In the genomic region with DNA sequence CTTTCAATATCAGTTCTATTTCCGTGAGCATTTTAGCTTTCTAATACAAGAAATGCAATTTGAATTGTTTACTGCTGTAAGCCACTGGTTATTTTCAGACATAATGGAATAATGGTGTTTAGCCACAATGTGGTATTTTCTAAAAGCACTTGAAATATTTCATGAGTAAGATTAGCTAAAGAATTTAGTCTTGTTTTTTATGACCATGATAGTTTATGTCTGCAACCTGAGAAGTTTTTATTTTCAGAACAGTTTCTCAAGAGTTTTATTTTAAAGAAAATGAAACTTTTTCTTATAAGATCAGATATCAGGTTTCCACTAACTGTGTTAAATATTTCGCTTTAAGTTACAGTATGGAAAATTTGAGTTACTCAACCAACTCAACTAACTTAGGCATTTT, we compare ENCODE assay signal across 28 cellular contexts.
A peak's percentile ranks its signal among the peaks of the same experiment; 100 is the strongest.
DNase-seq lines count a peak whose midpoint lies in the region; ATAC-seq and TF ChIP-seq lines count a peak whose summit lies in the region.
"Had no signal": no experiment of that assay in that cellular context is flagged by ENCODE, and none has a peak within 500 bp of the region (broad histone marks: within the 10 kb centered on the region; RNA-seq: fewer than 3 reads in every experiment).

No MANE protein-coding gene starts in this region.

- H3K4me1 ChIP-seq in HEK293 (ENCODE audit: control insufficient read depth, insufficient read depth, low read length) (peaks cover 2% of the 10 kb centered on the region; the same call in 1 of the 2 replicates), adipocyte (ENCODE audit: control insufficient read depth, insufficient read depth, low read length) (peaks cover 5% of the 10 kb centered on the region)
- H3K4me1 ChIP-seq: A549, body of pancreas, Caco-2, heart right ventricle, parathyroid adenoma, Peyer's patch, SJCRH30 had no signal

- no peak overlapping the region for H3K9ac ChIP-seq in adipocyte (ENCODE audit: low read length)
- H3K9ac ChIP-seq: parathyroid adenoma had no signal

- POLR2A ChIA-PET in HEK293 (lab: Yijun Ruan, JAX) (interaction anchor here (0.6 kb wide), 1 partner anchor 60 kb away, joined by 3 read pairs; a partner anchor contains a TSS), RWPE1 (lab: Yijun Ruan, JAX; ENCODE audit: low non-redundant PET) (no interaction called here)

- peaks cover 0 to 23% of the 10 kb centered on the region in 2 experiments; a peak in 1 of 3 replicates for H3K36me3 ChIP-seq in HEK293 (ENCODE audit: control insufficient read depth in 2 of 2, insufficient read depth in 1 of 2, low read length in 2 of 2)
- H3K36me3 ChIP-seq in adipocyte (ENCODE audit: control insufficient read depth, insufficient read depth, low read length, severe bottlenecking) = no peaks in the 10 kb centered on the region
- H3K36me3 ChIP-seq: heart right ventricle, Peyer's patch, SJCRH30, tibial nerve had no signal

- H3K27ac ChIP-seq in HEK293 (ENCODE audit: extremely low read depth, low read depth, low read length) (no peak overlapping the region), RWPE1 (no peak overlapping the region)
- H3K27ac ChIP-seq: A549, body of pancreas, C4-2B, epithelial cell of prostate, heart right ventricle, parathyroid adenoma, Peyer's patch, SJCRH30 had no signal

- DNase-seq in AG08395 (ENCODE audit: low spot score) = peak; percentile 31
- peak; percentile 80 for DNase-seq in adipocyte (ENCODE audit: low read depth)
- DNase-seq in fibroblast of villous mesenchyme (ENCODE audit: low read depth) = peak; percentile 72
- DNase-seq in SHP77 (lab: John Stamatoyannopoulos, UW) = no peak
- no peak for DNase-seq in left lobe of liver (ENCODE audit: low spot score)
- no peak for DNase-seq in RWPE1 (ENCODE audit: low spot score)
- no peak for DNase-seq in SIG-M5 treated with dmso at 0.1 percent for 504 hours (lab: John Stamatoyannopoulos, UW; ENCODE audit: unreplicated experiment)
- DNase-seq: activated CD8-positive, alpha-beta T cell treated with anti-CD3 and anti-CD28 coated beads for 36 hours; body of pancreas; Caco-2; DND-41; effector CD4-positive, alpha-beta T cell; foreskin fibroblast; heart right ventricle; NCI-H1092 treated with DMSO at 0.1 percent for 48 hours; NCI-H187 treated with DMSO at 0.1 percent for 48 hours; NCI-H2227 treated with DMSO at 0.1 percent for 48 hours; NCI-H69; Peyer's patch; SJCRH30; stimulated activated CD4-positive, alpha-beta T cell treated with anti-CD3 and anti-CD28 coated beads, Interleukin-2, amount 100 ng/mL, for 24 hours had no signal

- H3K9me3 ChIP-seq in HEK293 (ENCODE audit: control insufficient read depth, insufficient read depth, low read depth, low read length) = no peaks in the 10 kb centered on the region
- H3K9me3 ChIP-seq in adipocyte (ENCODE audit: control insufficient read depth, low read length) = no peaks in the 10 kb centered on the region
- H3K9me3 ChIP-seq: A549, body of pancreas, Caco-2, heart right ventricle, Peyer's patch, SJCRH30, tibial nerve had no signal

- H3K27me3 ChIP-seq in adipocyte (replicated peaks; ENCODE audit: control insufficient read depth, insufficient read depth, low read length) = no peaks in the 10 kb centered on the region
- H3K27me3 ChIP-seq: body of pancreas, heart right ventricle, Peyer's patch, SJCRH30, tibial nerve had no signal

- TF ChIP-seq CTCF in HEK293 (tag by site-specific recombination; IDR thresholded peaks at IDR 0.05) (no peak), fibroblast of villous mesenchyme (IDR thresholded peaks at IDR 0.05; ENCODE audit: insufficient read depth, low read depth, low read length) (no peak), RWPE1 (conservative IDR thresholded peaks at IDR 0.05; ENCODE audit: low read depth) (no peak)

- no peak for ATAC-seq in left lobe of liver
- ATAC-seq: A549; activated CD8-positive, alpha-beta T cell treated with anti-CD3 and anti-CD28 coated beads for 36 hours; activated naive CD4-positive, alpha-beta T cell treated with anti-CD3 and anti-CD28 coated beads, Interleukin-2, amount 50 U/mL, for 72 hours; body of pancreas; heart right ventricle had no signal

- CTCF ChIA-PET in HEK293 (lab: Yijun Ruan, JAX) = interaction anchor here (0.6 to 0.7 kb wide), 2 partner anchors 9 to 809 kb away, joined by 3 to 4 read pairs; no protein-coding TSS in a partner anchor
- CTCF ChIA-PET in RWPE1 (lab: Yijun Ruan, JAX) = no interaction called here

- no peak overlapping the region for H3K4me3 ChIP-seq in HEK293 (ENCODE audit: low read depth, low read length)
- H3K4me3 ChIP-seq in adipocyte (ENCODE audit: low read length) = no peak overlapping the region
- H3K4me3 ChIP-seq in fibroblast of villous mesenchyme (ENCODE audit: low read depth, low read length) = no peak overlapping the region
- H3K4me3 ChIP-seq: A549, body of pancreas, heart right ventricle, Peyer's patch, SJCRH30, tibial nerve had no signal

TF ChIP-seq in HEK293, 187 proteins besides CTCF, POLR2A, EP300 and RAD21:
- TF ChIP-seq, protein P1, sequence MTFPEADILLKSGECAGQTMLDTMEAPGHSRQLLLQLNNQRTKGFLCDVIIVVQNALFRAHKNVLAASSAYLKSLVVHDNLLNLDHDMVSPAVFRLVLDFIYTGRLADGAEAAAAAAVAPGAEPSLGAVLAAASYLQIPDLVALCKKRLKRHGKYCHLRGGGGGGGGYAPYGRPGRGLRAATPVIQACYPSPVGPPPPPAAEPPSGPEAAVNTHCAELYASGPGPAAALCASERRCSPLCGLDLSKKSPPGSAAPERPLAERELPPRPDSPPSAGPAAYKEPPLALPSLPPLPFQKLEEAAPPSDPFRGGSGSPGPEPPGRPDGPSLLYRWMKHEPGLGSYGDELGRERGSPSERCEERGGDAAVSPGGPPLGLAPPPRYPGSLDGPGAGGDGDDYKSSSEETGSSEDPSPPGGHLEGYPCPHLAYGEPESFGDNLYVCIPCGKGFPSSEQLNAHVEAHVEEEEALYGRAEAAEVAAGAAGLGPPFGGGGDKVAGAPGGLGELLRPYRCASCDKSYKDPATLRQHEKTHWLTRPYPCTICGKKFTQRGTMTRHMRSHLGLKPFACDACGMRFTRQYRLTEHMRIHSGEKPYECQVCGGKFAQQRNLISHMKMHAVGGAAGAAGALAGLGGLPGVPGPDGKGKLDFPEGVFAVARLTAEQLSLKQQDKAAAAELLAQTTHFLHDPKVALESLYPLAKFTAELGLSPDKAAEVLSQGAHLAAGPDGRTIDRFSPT (tag by site-specific recombination; IDR thresholded peaks at IDR 0.05) = peak; percentile 45; the same call in 1 of the 2 replicates
- TF ChIP-seq GLI2 (tag by site-specific recombination; IDR thresholded peaks at IDR 0.05; ENCODE audit: borderline replicate concordance, low read depth) (no peak), ZNF169 (tag by site-specific recombination; IDR thresholded peaks at IDR 0.05) (no peak)
- TF ChIP-seq, protein P2, sequence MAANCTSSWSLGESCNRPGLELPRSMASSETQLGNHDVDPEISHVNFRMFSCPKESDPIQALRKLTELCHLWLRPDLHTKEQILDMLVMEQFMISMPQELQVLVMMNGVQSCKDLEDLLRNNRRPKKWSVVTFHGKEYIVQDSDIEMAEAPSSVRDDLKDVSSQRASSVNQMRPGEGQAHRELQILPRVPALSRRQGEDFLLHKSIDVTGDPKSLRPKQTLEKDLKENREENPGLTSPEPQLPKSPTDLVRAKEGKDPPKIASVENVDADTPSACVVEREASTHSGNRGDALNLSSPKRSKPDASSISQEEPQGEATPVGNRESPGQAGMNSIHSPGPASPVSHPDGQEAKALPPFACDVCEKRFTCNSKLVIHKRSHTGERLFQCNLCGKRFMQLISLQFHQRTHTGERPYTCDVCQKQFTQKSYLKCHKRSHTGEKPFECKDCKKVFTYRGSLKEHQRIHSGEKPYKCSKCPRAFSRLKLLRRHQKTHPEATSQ (tag by site-specific recombination; IDR thresholded peaks at IDR 0.05) = no peak
- TF ChIP-seq, protein P3, sequence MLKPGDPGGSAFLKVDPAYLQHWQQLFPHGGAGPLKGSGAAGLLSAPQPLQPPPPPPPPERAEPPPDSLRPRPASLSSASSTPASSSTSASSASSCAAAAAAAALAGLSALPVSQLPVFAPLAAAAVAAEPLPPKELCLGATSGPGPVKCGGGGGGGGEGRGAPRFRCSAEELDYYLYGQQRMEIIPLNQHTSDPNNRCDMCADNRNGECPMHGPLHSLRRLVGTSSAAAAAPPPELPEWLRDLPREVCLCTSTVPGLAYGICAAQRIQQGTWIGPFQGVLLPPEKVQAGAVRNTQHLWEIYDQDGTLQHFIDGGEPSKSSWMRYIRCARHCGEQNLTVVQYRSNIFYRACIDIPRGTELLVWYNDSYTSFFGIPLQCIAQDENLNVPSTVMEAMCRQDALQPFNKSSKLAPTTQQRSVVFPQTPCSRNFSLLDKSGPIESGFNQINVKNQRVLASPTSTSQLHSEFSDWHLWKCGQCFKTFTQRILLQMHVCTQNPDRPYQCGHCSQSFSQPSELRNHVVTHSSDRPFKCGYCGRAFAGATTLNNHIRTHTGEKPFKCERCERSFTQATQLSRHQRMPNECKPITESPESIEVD (tag by site-specific recombination; IDR thresholded peaks at IDR 0.05) = peak; percentile 75

Comparison
In these comparisons a context has a peak if more than half of its experiments do, and no peak if none do; other contexts are left out.
1. DNase-seq: peak in AG08395 (single experiment), adipocyte (single experiment) and fibroblast of villous mesenchyme (single experiment); none in SHP77 (0 of 2), left lobe of liver (single experiment), RWPE1 (single experiment) and SIG-M5 treated with dmso at 0.1 percent for 504 hours (single experiment).